Comparison of ENCODE assay signal across 10 cellular contexts in the genomic region with DNA sequence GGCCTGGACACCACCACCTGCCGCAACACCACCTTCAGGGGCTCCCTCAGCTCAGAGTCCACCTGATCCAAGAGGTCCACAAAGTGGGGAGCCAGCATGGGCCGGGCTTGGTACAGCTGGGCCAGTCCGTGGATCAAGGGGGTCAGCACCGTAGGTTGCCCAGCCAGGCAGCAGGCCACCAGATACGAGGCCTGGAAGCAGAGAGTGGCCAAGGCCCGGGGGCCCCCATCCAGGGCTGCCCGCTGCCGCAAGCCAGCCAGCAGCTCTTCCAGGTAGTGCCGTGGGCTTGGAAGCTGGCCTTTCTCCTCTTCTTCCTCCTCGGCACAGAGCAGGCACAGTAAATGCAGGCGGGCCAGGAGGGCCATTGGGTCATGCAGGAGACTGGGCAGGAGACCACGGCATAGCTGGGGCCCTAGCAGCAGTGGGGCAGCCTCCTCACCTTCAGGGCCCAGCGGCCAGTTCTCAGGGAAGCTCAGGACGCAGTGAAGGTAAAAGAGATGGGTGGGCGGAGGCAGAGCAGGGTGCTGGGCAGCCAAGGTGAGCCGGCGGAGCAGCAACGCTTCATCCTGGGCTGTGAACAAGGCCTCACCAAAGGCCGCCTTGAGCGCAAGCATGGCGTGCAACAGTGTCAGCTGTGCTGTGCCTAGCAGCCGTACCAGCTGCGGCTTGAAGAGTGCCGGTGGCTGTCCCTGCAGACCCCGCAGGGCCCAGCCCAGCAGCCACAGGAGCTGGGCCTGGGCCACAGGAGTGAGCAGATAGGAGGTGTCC. TPM values are rescaled to one million over a fixed set of nuclear protein-coding genes. Genes with fewer than 3 reads are reported as not detected.
DNase-seq lines count a peak whose midpoint lies in the region; ATAC-seq and TF ChIP-seq lines count a peak whose summit lies in the region.
"Had no signal": no experiment of that assay in that cellular context is flagged by ENCODE, and none has a peak within 500 bp of the region (broad histone marks: within the 10 kb centered on the region; RNA-seq: fewer than 3 reads in every experiment).

No MANE protein-coding gene starts in this region.

- peaks cover 7 to 14% (median 13%) of the 10 kb centered on the region in 3 donors for H3K4me1 Mint-ChIP-seq in T-cell

- peaks cover 0 to 29% of the 10 kb centered on the region in 2 donors for H3K36me3 ChIP-seq in gastrocnemius medialis

- no peaks in the 10 kb centered on the region for H3K27me3 ChIP-seq in gastrocnemius medialis
- H3K27me3 ChIP-seq: thyroid gland had no signal

- no peak for ATAC-seq in T-cell (replicated peaks in 1 of 4)
- no peak for ATAC-seq in gastrocnemius medialis
- no peak for ATAC-seq in HG02623 (IDR thresholded peaks at IDR 0.05; ENCODE audit: unreplicated experiment)

- peaks cover 9% of the 10 kb centered on the region in 2 donors for H3K4me1 ChIP-seq in gastrocnemius medialis

- peak overlapping the region in 1 of 2 donors; percentile 43 for H3K27ac Mint-ChIP-seq in T-cell

- no peaks in the 10 kb centered on the region for H3K36me3 Mint-ChIP-seq in T-cell

- no peak for TF ChIP-seq POLR2A in gastrocnemius medialis (IDR thresholded peaks at IDR 0.05)

- TF ChIP-seq CTCF in GM13976 (IDR thresholded peaks at IDR 0.05; ENCODE audit: borderline replicate concordance, control extremely low read depth, extremely low read depth, insufficient read depth, missing control alignments) (no peak), fibroblast of pulmonary artery (IDR thresholded peaks at IDR 0.05; ENCODE audit: low read length, missing control alignments) (no peak), gastrocnemius medialis (IDR thresholded peaks at IDR 0.05 in 4 of 5, conservative IDR thresholded peaks at IDR 0.05 in 1 of 5) (no peak)

- H3K9me3 ChIP-seq in gastrocnemius medialis, result no peaks in the 10 kb centered on the region
- H3K9me3 ChIP-seq: thyroid gland had no signal

- in situ Hi-C loops in GM13976 (cut with MboI; ENCODE audit: low sequenced_read_pairs, unreplicated experiment), result loop anchor here (10.0 kb wide), 1 partner anchor 46 kb away; no protein-coding TSS in a partner anchor
- in situ Hi-C loops in gastrocnemius medialis (cut with MboI; ENCODE audit: low sequenced_read_pairs in 4 of 4), result no loop called here

- H3K27ac ChIP-seq in gastrocnemius medialis, result peak overlapping the region in 1 of 4 donors; percentile 59

- peak overlapping the region; percentile 72 to 84 (median 78) for H3K4me3 Mint-ChIP-seq in T-cell

- H3K4me3 ChIP-seq in fibroblast of pulmonary artery (replicated peaks; ENCODE audit: low read depth, low read length), result peak overlapping the region; percentile 82
- peak overlapping the region; percentile 59 to 97 (median 74) for H3K4me3 ChIP-seq in gastrocnemius medialis

- H3K27me3 Mint-ChIP-seq in T-cell, result no peaks in the 10 kb centered on the region

- peak; percentile 16 for DNase-seq in GM13976 (ENCODE audit: low spot score)
- no peak for DNase-seq in T-cell
- no peak for DNase-seq in fibroblast of pulmonary artery (ENCODE audit: low read depth)
- no peak for DNase-seq in gastrocnemius medialis
- no peak for DNase-seq in DMS114 treated with DMSO at 0.1 percent for 48 hours (lab: John Stamatoyannopoulos, UW; ENCODE audit: unreplicated experiment)
- no peak for DNase-seq in midbrain (lab: John Stamatoyannopoulos, UW)
- DNase-seq in NCI-H2081 (lab: John Stamatoyannopoulos, UW), result no peak

- intact Hi-C loops in gastrocnemius medialis (cut with DNase I; ENCODE audit: low total_unique reads), result no loop called here

- no peaks in the 10 kb centered on the region for H3K9me3 Mint-ChIP-seq in T-cell

- POLR2A ChIA-PET in T-cell (lab: Charles Lee), result no interaction called here

- CTCF ChIA-PET in T-cell (lab: Charles Lee), result interaction anchor here (0.5 to 2.1 kb wide), 11 partner anchors 9 to 422 kb away, joined by 3 to 13 read pairs (median 4); partner anchors contain the start of genes KAT5 (in 1 of the 2), MUS81 (in 1 of the 2) and RNASEH2C (in 1 of the 2)

RNA-seq across cellular contexts. Expression of gene AP5B1, which starts 1.7 kb away (rescaled TPM):
- total RNA-seq in T-cell (10 to 100 TPM; 17.7 to 31.6 (median 30.1) TPM), gastrocnemius medialis (10 to 100 TPM; 20.3 to 42.5 (median 29.7) TPM)

RNA-seq across cellular contexts. Expression of gene OVOL1, which starts 7.8 kb away (rescaled TPM):
- total RNA-seq in T-cell, result under 1 TPM in 2 of 5 donors, not detected in 3; 0.12 to 0.13 TPM
- total RNA-seq in gastrocnemius medialis, result under 1 TPM in 1 of 4 donors, not detected in 3; 0.15 TPM
- total RNA-seq: RPMI7951 had no signal

RNA-seq across cellular contexts. Expression of gene SNX32, which starts 54.7 kb away (rescaled TPM):
- total RNA-seq in T-cell (1 to 10 TPM in 4 of 5 donors, under 1 TPM in 1; 0.26 to 1.4 (median 1.2) TPM), gastrocnemius medialis (under 1 TPM in 1 of 4 donors, not detected in 3; 0.11 TPM)
- total RNA-seq: RPMI7951 had no signal

RNA-seq across cellular contexts. Expression of gene RNASEH2C, which starts 58.5 kb away (rescaled TPM):
- total RNA-seq in T-cell, result 10 to 100 TPM; 35.8 to 77.4 (median 70.7) TPM
- 100 to 1,000 TPM in 1 of 4 donors, 10 to 100 TPM in 3; 36.5 to 101 (median 62.4) TPM for total RNA-seq in gastrocnemius medialis
